Comparison of ENCODE assay signal across 8 cellular contexts in genomic region chr14:77616133-77616453, GRCh38. TPM values are rescaled to one million over a fixed set of nuclear protein-coding genes. Genes with fewer than 3 reads are reported as not detected.
DNase-seq lines count a peak whose midpoint lies in the region; TF ChIP-seq lines count a peak whose summit lies in the region.

No MANE protein-coding gene starts in this region.

- no peak for DNase-seq in activated naive CD4-positive, alpha-beta T cell treated with anti-CD3 and anti-CD28 coated beads for 36 hours
- DNase-seq in activated naive CD4-positive, alpha-beta T cell treated with anti-CD3 and anti-CD28 coated beads, Interleukin-2, amount 50 U/mL, for 16 hours: no peak
- DNase-seq in MM.1S: no peak
- no peak for DNase-seq in NCI-H146 treated with DMSO at 0.1 percent for 48 hours (lab: John Stamatoyannopoulos, UW; ENCODE audit: unreplicated experiment)
- no peak for DNase-seq in NCI-H187 (lab: John Stamatoyannopoulos, UW)
- no peak for DNase-seq in NCI-H510A treated with DMSO at 0.1 percent for 48 hours (lab: John Stamatoyannopoulos, UW)

- H3K9ac ChIP-seq in MM.1S (ENCODE audit: low read length) (peak overlapping the region; percentile 60; the same call in 1 of the 2 replicates), duodenal mucosa (ENCODE audit: low read depth in 1 of 2, low read length in 2 of 2) (peak overlapping the region; percentile 79 to 82), neural cell (ENCODE audit: low read length) (peak overlapping the region; percentile 78)

- peaks cover 4% of the 10 kb centered on the region for H3K36me3 Mint-ChIP-seq in activated naive CD4-positive, alpha-beta T cell treated with anti-CD3 and anti-CD28 coated beads for 36 hours (ENCODE audit: low read depth)

- H2AFZ ChIP-seq in MM.1S (ENCODE audit: low read length) (0 out of 2 replicates have a peak overlapping the region, but pooled peaks have one; percentile 31), neural cell (ENCODE audit: low read depth, low read length) (no peak overlapping the region)

- H3K27me3 Mint-ChIP-seq in activated naive CD4-positive, alpha-beta T cell treated with anti-CD3 and anti-CD28 coated beads for 36 hours (ENCODE audit: low read depth): no peaks in the 10 kb centered on the region

- TF ChIP-seq EP300 in neural cell (conservative IDR thresholded peaks at IDR 0.05; ENCODE audit: poor library complexity, severe bottlenecking): no peak

- H3K4me3 ChIP-seq in MM.1S (ENCODE audit: low read length) (peak overlapping the region; percentile 73), duodenal mucosa (ENCODE audit: low read depth in 1 of 2, low read length in 2 of 2) (peak overlapping the region; percentile 77 to 90), neural cell (ENCODE audit: low read length) (peak overlapping the region; percentile 71)

- H3K4me3 Mint-ChIP-seq in activated naive CD4-positive, alpha-beta T cell treated with anti-CD3 and anti-CD28 coated beads for 36 hours: peak overlapping the region; percentile 90

- H3K27ac ChIP-seq in MM.1S (ENCODE audit: low read length): no peak overlapping the region
- peak overlapping the region; percentile 63 for H3K27ac ChIP-seq in duodenal mucosa (ENCODE audit: low read depth, low read length)
- H3K27ac ChIP-seq in neural cell (ENCODE audit: low read length): peak overlapping the region; percentile 63

- peak overlapping the region; percentile 76 for H3K27ac Mint-ChIP-seq in activated naive CD4-positive, alpha-beta T cell treated with anti-CD3 and anti-CD28 coated beads for 36 hours

- H3K9me3 ChIP-seq in MM.1S (replicated peaks; ENCODE audit: insufficient read depth, low read length): no peaks in the 10 kb centered on the region
- H3K9me3 ChIP-seq in duodenal mucosa (ENCODE audit: control insufficient read depth in 1 of 2, low read length in 2 of 2): no peaks in the 10 kb centered on the region
- H3K9me3 ChIP-seq in neural cell (ENCODE audit: low read length): no peaks in the 10 kb centered on the region

- no peaks in the 10 kb centered on the region for H4K20me1 ChIP-seq in MM.1S (ENCODE audit: insufficient read depth, low read length)
- no peaks in the 10 kb centered on the region for H4K20me1 ChIP-seq in neural cell (ENCODE audit: insufficient read depth)

- TF ChIP-seq RAD21 in neural cell (conservative IDR thresholded peaks at IDR 0.05): no peak

- H3K36me3 ChIP-seq in MM.1S (replicated peaks; ENCODE audit: insufficient read depth, low read length) (no peaks in the 10 kb centered on the region), duodenal mucosa (ENCODE audit: control insufficient read depth in 1 of 2, insufficient read depth in 2 of 2, low read length in 2 of 2) (no peaks in the 10 kb centered on the region), neural cell (ENCODE audit: insufficient read depth, low read length) (no peaks in the 10 kb centered on the region)

- no peaks in the 10 kb centered on the region for H3F3A ChIP-seq in MM.1S (ENCODE audit: insufficient read depth, low read length)
- H3F3A ChIP-seq in neural cell (ENCODE audit: insufficient read depth, low read length, poor library complexity, severe bottlenecking): no peaks in the 10 kb centered on the region

- H3K9me2 ChIP-seq in MM.1S (replicated peaks; ENCODE audit: insufficient read depth, low read length) (no peaks in the 10 kb centered on the region), neural cell (ENCODE audit: insufficient read depth, low read length) (no peaks in the 10 kb centered on the region)

- TF ChIP-seq CTCF in MM.1S (IDR thresholded peaks at IDR 0.05; ENCODE audit: low read length) (no peak), neural cell (IDR thresholded peaks at IDR 0.05; ENCODE audit: poor library complexity, severe bottlenecking) (no peak)

- H3K27me3 ChIP-seq in MM.1S (replicated peaks; ENCODE audit: insufficient read depth, low read length) (no peaks in the 10 kb centered on the region), duodenal mucosa (ENCODE audit: control insufficient read depth in 1 of 2, insufficient read depth in 2 of 2, low read length in 2 of 2) (no peaks in the 10 kb centered on the region), neural cell (ENCODE audit: insufficient read depth, low read depth, low read length) (no peaks in the 10 kb centered on the region)

- CTCF ChIA-PET in activated naive CD4-positive, alpha-beta T cell treated with anti-CD3 and anti-CD28 coated beads for 36 hours (lab: Charles Lee): interaction anchor here (1.6 kb wide), 1 partner anchor 11 kb away, joined by 5 read pairs; no protein-coding TSS in a partner anchor

- no peaks in the 10 kb centered on the region for H3K9me3 Mint-ChIP-seq in activated naive CD4-positive, alpha-beta T cell treated with anti-CD3 and anti-CD28 coated beads for 36 hours

- H3K4me1 ChIP-seq in MM.1S (ENCODE audit: low read length) (no peaks in the 10 kb centered on the region), duodenal mucosa (ENCODE audit: control insufficient read depth in 1 of 2, insufficient read depth in 2 of 2, low read length in 2 of 2) (peaks cover 17 to 33% of the 10 kb centered on the region in 2 donors)

- intact Hi-C loops in activated naive CD4-positive, alpha-beta T cell treated with anti-CD3 and anti-CD28 coated beads for 36 hours (cut with micrococcal nuclease): loop anchor here (1.0 to 10.0 kb wide), 11 partner anchors 18 to 651 kb away; partner anchors contain the start of genes ADCK1, CIPC, GSTZ1 and SAMD15

- H3K4me2 ChIP-seq in MM.1S (ENCODE audit: low read depth, low read length) (peak overlapping the region; percentile 86), neural cell (ENCODE audit: low read length) (peak overlapping the region; percentile 60)

- peaks cover 32% of the 10 kb centered on the region for H3K4me1 Mint-ChIP-seq in activated naive CD4-positive, alpha-beta T cell treated with anti-CD3 and anti-CD28 coated beads for 36 hours (ENCODE audit: low read depth)

- peaks cover 32% of the 10 kb centered on the region for H3K79me2 ChIP-seq in MM.1S (ENCODE audit: low read length)
- H3K79me2 ChIP-seq in neural cell (replicated peaks; ENCODE audit: insufficient read depth, low read length): peaks cover 11% of the 10 kb centered on the region

TF ChIP-seq in neural cell, 6 proteins besides CTCF, POLR2A, EP300 and RAD21:
- TF ChIP-seq SMC3 (conservative IDR thresholded peaks at IDR 0.05; ENCODE audit: poor library complexity) (no peak), POLR2AphosphoS5 (IDR thresholded peaks at IDR 0.05) (no peak), MXI1 (conservative IDR thresholded peaks at IDR 0.05; ENCODE audit: poor library complexity, severe bottlenecking) (no peak)
TF ChIP-seq in neural cell: peak in this region for 0.

RNA-seq across cellular contexts. Expression of gene SPTLC2, which starts 0.3 kb away (rescaled TPM):
- 10 to 100 TPM; 16.1 to 18.1 TPM for total RNA-seq in activated naive CD4-positive, alpha-beta T cell treated with anti-CD3 and anti-CD28 coated beads for 36 hours
- polyA plus RNA-seq in neural cell: 12.0 and 15.1 TPM in 2 replicates
- polyA minus RNA-seq in neural cell: 38.2 and 38.7 TPM in 2 replicates
